In genomic region chr2:231642631-231643493, GRCh38 we compare ENCODE assay signal across 9 cellular contexts. TPM values are rescaled to one million over a fixed set of nuclear protein-coding genes. Genes with fewer than 3 reads are reported as not detected.
A peak's percentile ranks its signal among the peaks of the same experiment; 100 is the strongest.
DNase-seq lines count a peak whose midpoint lies in the region; ATAC-seq, FAIRE-seq and TF ChIP-seq lines count a peak whose summit lies in the region.
"Had no signal": no experiment of that assay in that cellular context is flagged by ENCODE, and none has a peak within 500 bp of the region (broad histone marks: within the 10 kb centered on the region; RNA-seq: fewer than 3 reads in every experiment).

No MANE protein-coding gene starts in this region.

- H3K4me1 ChIP-seq in SJCRH30 (peaks cover 3% of the 10 kb centered on the region; the same call in 1 of the 2 replicates), gastrocnemius medialis (peaks cover 51 to 52% of the 10 kb centered on the region in 2 donors)

- H3K4me3 ChIP-seq in SJCRH30 = peak overlapping the region; percentile 9
- peak overlapping the region; percentile 9 to 43 (median 28) for H3K4me3 ChIP-seq in gastrocnemius medialis
- no peak overlapping the region for H3K4me3 ChIP-seq in WERI-Rb-1 (ENCODE audit: low read depth, low read length)

- peak overlapping the region; percentile 60 for H3K27ac ChIP-seq in SJCRH30
- H3K27ac ChIP-seq in gastrocnemius medialis = peak overlapping the region; percentile 93 to 99 (median 96)
- H3K27ac ChIP-seq in WERI-Rb-1 = no peak overlapping the region

- FAIRE-seq in GM12892 (lab: Jason Lieb, UNC) = peak; percentile 77

- H3K9me3 ChIP-seq in SJCRH30 (replicated peaks) (no peaks in the 10 kb centered on the region), gastrocnemius medialis (no peaks in the 10 kb centered on the region), WERI-Rb-1 (ENCODE audit: severe bottlenecking) (no peaks in the 10 kb centered on the region)

- no peaks in the 10 kb centered on the region for H3K9me3 Mint-ChIP-seq in activated naive CD4-positive, alpha-beta T cell treated with anti-CD3 and anti-CD28 coated beads, Interleukin-2, amount 50 U/mL, for 24 hours

- intact Hi-C loops in Right ventricle myocardium superior (cut with DNase I) = no loop called here
- intact Hi-C loops in gastrocnemius medialis (cut with DNase I; ENCODE audit: low total_unique reads) = loop anchor here (1.0 to 2.0 kb wide), 4 partner anchors 19 to 66 kb away; partner anchors contain the start of gene PTMA

- H3K27me3 ChIP-seq in SJCRH30 = peaks cover 5% of the 10 kb centered on the region
- no peaks in the 10 kb centered on the region for H3K27me3 ChIP-seq in gastrocnemius medialis
- H3K27me3 ChIP-seq in WERI-Rb-1 (ENCODE audit: insufficient read depth, low read depth, severe bottlenecking) = no peaks in the 10 kb centered on the region

- DNase-seq in GM12892 (ENCODE audit: insufficient read length) (no peak), SJCRH30 (peak; percentile 81 to 87), Right ventricle myocardium superior (peak; percentile 87), gastrocnemius medialis (peak; percentile 94 to 97), WERI-Rb-1 (no peak), NCI-H187 treated with DMSO at 0.1 percent for 48 hours (lab: John Stamatoyannopoulos, UW) (no peak)

- H3K27ac Mint-ChIP-seq in activated naive CD4-positive, alpha-beta T cell treated with anti-CD3 and anti-CD28 coated beads, Interleukin-2, amount 50 U/mL, for 24 hours = peak overlapping the region; percentile 47

- H3K4me3 Mint-ChIP-seq in activated naive CD4-positive, alpha-beta T cell treated with anti-CD3 and anti-CD28 coated beads, Interleukin-2, amount 50 U/mL, for 24 hours = peak overlapping the region; percentile 72

- H3K27me3 Mint-ChIP-seq in activated naive CD4-positive, alpha-beta T cell treated with anti-CD3 and anti-CD28 coated beads, Interleukin-2, amount 50 U/mL, for 24 hours = no peaks in the 10 kb centered on the region

- TF ChIP-seq CTCF in gastrocnemius medialis (IDR thresholded peaks at IDR 0.05 in 4 of 5, conservative IDR thresholded peaks at IDR 0.05 in 1 of 5) (no peak), WERI-Rb-1 (IDR thresholded peaks at IDR 0.05; ENCODE audit: low read depth, low read length) (no peak)

- TF ChIP-seq POLR2A in GM12892 (IDR thresholded peaks at IDR 0.05; ENCODE audit: low read depth, low read length) = no peak
- TF ChIP-seq POLR2A in gastrocnemius medialis (IDR thresholded peaks at IDR 0.05) = peak; percentile 89 to 93

- H3K36me3 ChIP-seq in SJCRH30 = no peaks in the 10 kb centered on the region
- H3K36me3 ChIP-seq in gastrocnemius medialis = no peaks in the 10 kb centered on the region
- no peaks in the 10 kb centered on the region for H3K36me3 ChIP-seq in WERI-Rb-1

- H3K4me1 Mint-ChIP-seq in activated naive CD4-positive, alpha-beta T cell treated with anti-CD3 and anti-CD28 coated beads, Interleukin-2, amount 50 U/mL, for 24 hours = peaks cover 11% of the 10 kb centered on the region

- H3K36me3 Mint-ChIP-seq in activated naive CD4-positive, alpha-beta T cell treated with anti-CD3 and anti-CD28 coated beads, Interleukin-2, amount 50 U/mL, for 24 hours = no peaks in the 10 kb centered on the region

- ATAC-seq in HG03108 (IDR thresholded peaks at IDR 0.05; ENCODE audit: unreplicated experiment) (peak; percentile 74), Right ventricle myocardium superior (ENCODE audit: poor library complexity) (peak; percentile 89), gastrocnemius medialis (peak; percentile 82 to 84)

- in situ Hi-C loops in gastrocnemius medialis (cut with MboI; ENCODE audit: low sequenced_read_pairs in 4 of 4) = no loop called here

RNA-seq across cellular contexts. Expression of gene TEX44, which starts 50.2 kb away (rescaled TPM):
- polyA plus RNA-seq in GM12892 (2012; ENCODE audit: missing spikeins) = not detected
- not detected in 2 replicates for total RNA-seq in SJCRH30 (2014; rRNA removed; shearing (Covaris generic))
- not detected for total RNA-seq in Right ventricle myocardium superior
- total RNA-seq in gastrocnemius medialis = not detected
- polyA plus RNA-seq: neural cell had no signal

Comparison
In these comparisons a context has a peak if more than half of its experiments do, and no peak if none do; other contexts are left out.
1. DNase-seq: peak in SJCRH30 (2 of 2), Right ventricle myocardium superior (single experiment) and gastrocnemius medialis (2 of 2); none in GM12892 (single experiment), WERI-Rb-1 (single experiment) and NCI-H187 treated with DMSO at 0.1 percent for 48 hours (single experiment).
2. Peak in every context shown above with its lines, with median percentiles within 50 percentile points of each other: ATAC-seq.